8 cellular contexts compared by ENCODE assay signal in the genomic region with DNA sequence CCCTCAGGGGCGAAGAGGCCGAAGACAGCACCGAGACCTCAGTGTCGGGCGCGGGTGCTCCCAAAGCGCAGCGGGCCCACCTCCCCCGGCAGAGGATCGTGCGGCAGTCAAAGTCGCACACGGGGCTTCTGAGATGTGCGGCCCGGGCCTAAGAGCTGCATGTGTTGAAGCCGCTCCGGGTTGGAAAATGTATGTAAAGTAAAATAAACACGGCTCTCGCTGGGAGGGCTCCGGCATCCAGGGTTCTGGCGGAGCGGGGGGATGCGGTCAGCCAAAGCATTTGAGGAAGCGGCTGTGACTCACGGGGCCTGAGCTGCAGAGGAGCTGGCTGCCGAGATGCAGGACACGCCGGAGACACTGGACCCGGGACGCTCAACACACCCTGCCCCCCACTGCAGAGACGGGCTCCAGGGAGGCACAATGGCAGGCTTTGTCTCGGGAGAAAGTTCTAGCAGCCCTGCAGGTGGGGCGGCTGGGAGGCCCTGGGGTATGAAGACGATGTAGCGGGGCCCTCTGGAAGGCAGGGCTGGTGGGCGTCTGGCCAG.
A peak's percentile ranks its signal among the peaks of the same experiment; 100 is the strongest.
DNase-seq lines count a peak whose midpoint lies in the region; ATAC-seq, FAIRE-seq and TF ChIP-seq lines count a peak whose summit lies in the region.
"Not testable (repeated sequence)": the region's sequence is repeated elsewhere in the genome, so short reads cannot be mapped to it uniquely, and the experiment has no call there.

No MANE protein-coding gene starts in this region.

- not testable (repeated sequence) for H4K20me1 ChIP-seq in HepG2 (ENCODE audit: insufficient read depth, low read length)

- not testable (repeated sequence) for H2AFZ ChIP-seq in HepG2 (ENCODE audit: low read length)

- CTCF ChIA-PET in HepG2 (lab: Yijun Ruan, JAX; ENCODE audit: low intra/inter-chr PET ratio, low total read pairs): not testable (repeated sequence)

- H3K79me2 ChIP-seq in HepG2 (ENCODE audit: insufficient read depth, low read length): not testable (repeated sequence)

- not testable (repeated sequence) for TF ChIP-seq CTCF in HepG2 (CRISPR knock-in tag; IDR thresholded peaks at IDR 0.05)

- 73% methylated on average over 26 of the region's 36 CpGs for WGBS in HepG2 (ENCODE audit: low lambda C conversion rate)
- 28% methylated on average over 29 of the region's 36 CpGs for WGBS in urinary bladder

- FAIRE-seq in HepG2 (lab: Jason Lieb, UNC): not testable (repeated sequence)

- not testable (repeated sequence) for H3K4me2 ChIP-seq in HepG2 (ENCODE audit: low read depth, low read length)

- H3K4me3 ChIP-seq in HepG2 (replicated peaks in 1 of 3; ENCODE audit: insufficient read depth in 1 of 3, low read depth in 2 of 3, low read length in 3 of 3); urinary bladder (ENCODE audit: low read depth, low read length): not testable (repeated sequence)

- intact Hi-C loops in HepG2 (cut with micrococcal nuclease; ENCODE audit: unreplicated experiment): not testable (repeated sequence)

- TF ChIP-seq POLR2A in HepG2 (IDR thresholded peaks at IDR 0.05; ENCODE audit: insufficient read depth in 1 of 2, low read depth in 2 of 2, low read length in 2 of 2): not testable (repeated sequence)

- H3K9me3 ChIP-seq in HepG2 (ENCODE audit: low read length): not testable (repeated sequence)

- H3K27ac ChIP-seq in HepG2 (ENCODE audit: extremely low read length, insufficient read depth, low read length): not testable (repeated sequence)
- peak overlapping the region; percentile 39 for H3K27ac ChIP-seq in urinary bladder (ENCODE audit: low read depth)

- not testable (repeated sequence) for H3K36me3 ChIP-seq in HepG2 (replicated peaks in 1 of 2; ENCODE audit: control insufficient read depth in 1 of 2, insufficient read depth in 2 of 2, low read length in 2 of 2); urinary bladder (ENCODE audit: insufficient read depth)

- TF ChIP-seq RAD21 in HepG2 (CRISPR knock-in tag; IDR thresholded peaks at IDR 0.05): not testable (repeated sequence)

- ATAC-seq in HepG2: peak; percentile 36

- not testable (repeated sequence) for TF ChIP-seq EP300 in HepG2 (IDR thresholded peaks at IDR 0.05; ENCODE audit: low read depth in 2 of 2, low read length in 2 of 2); HepG2 (CRISPR knock-in tag; IDR thresholded peaks at IDR 0.05; ENCODE audit: borderline replicate concordance)

- DNase-seq in EH (ENCODE audit: low read depth) (peak; percentile 97), HT1080 (ENCODE audit: low read depth) (peak; percentile 89), dermis blood vessel endothelial cell (peak; percentile 15), glomerular visceral epithelial cell (ENCODE audit: extremely low spot score) (peak; percentile 62), retina (peak; percentile 72)
- DNase-seq in activated effector memory CD4-positive, alpha-beta T cell treated with anti-CD3 and anti-CD28 coated beads, Interleukin-2, amount 50 U/mL, for 16 hours: peak; percentile 25
- DNase-seq in HepG2 (ENCODE audit: low spot score): not testable (repeated sequence)

- H3K9ac ChIP-seq in HepG2 (ENCODE audit: insufficient read depth, low read depth, low read length): not testable (repeated sequence)

- BruUV-seq in HepG2 (replicated peaks; lab: Mats Ljungman, UMichigan): not testable (repeated sequence)

- in situ Hi-C loops in HepG2 (cut with HindIII; ENCODE audit: extremely low pct_ligation_motif_present, low pct_unique_long_range_greater_than_20kb): loop anchor here (25.0 kb wide), 1 partner anchor 108 kb away; no protein-coding TSS in a partner anchor

- H3K27me3 ChIP-seq in HepG2 (ENCODE audit: control insufficient read depth in 1 of 2, insufficient read depth in 2 of 2, low read length in 2 of 2): not testable (repeated sequence)

- H3K4me1 ChIP-seq in HepG2 (ENCODE audit: insufficient read depth, low read length); urinary bladder (ENCODE audit: insufficient read depth): not testable (repeated sequence)

- POLR2A ChIA-PET in HepG2 (lab: Yijun Ruan, JAX): not testable (repeated sequence)

TF ChIP-seq in HepG2, 621 proteins besides CTCF, POLR2A, EP300 and RAD21:
- TF ChIP-seq, protein P1, sequence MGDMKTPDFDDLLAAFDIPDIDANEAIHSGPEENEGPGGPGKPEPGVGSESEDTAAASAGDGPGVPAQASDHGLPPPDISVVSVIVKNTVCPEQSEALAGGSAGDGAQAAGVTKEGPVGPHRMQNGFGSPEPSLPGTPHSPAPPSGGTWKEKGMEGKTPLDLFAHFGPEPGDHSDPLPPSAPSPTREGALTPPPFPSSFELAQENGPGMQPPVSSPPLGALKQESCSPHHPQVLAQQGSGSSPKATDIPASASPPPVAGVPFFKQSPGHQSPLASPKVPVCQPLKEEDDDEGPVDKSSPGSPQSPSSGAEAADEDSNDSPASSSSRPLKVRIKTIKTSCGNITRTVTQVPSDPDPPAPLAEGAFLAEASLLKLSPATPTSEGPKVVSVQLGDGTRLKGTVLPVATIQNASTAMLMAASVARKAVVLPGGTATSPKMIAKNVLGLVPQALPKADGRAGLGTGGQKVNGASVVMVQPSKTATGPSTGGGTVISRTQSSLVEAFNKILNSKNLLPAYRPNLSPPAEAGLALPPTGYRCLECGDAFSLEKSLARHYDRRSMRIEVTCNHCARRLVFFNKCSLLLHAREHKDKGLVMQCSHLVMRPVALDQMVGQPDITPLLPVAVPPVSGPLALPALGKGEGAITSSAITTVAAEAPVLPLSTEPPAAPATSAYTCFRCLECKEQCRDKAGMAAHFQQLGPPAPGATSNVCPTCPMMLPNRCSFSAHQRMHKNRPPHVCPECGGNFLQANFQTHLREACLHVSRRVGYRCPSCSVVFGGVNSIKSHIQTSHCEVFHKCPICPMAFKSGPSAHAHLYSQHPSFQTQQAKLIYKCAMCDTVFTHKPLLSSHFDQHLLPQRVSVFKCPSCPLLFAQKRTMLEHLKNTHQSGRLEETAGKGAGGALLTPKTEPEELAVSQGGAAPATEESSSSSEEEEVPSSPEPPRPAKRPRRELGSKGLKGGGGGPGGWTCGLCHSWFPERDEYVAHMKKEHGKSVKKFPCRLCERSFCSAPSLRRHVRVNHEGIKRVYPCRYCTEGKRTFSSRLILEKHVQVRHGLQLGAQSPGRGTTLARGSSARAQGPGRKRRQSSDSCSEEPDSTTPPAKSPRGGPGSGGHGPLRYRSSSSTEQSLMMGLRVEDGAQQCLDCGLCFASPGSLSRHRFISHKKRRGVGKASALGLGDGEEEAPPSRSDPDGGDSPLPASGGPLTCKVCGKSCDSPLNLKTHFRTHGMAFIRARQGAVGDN (CRISPR knock-in tag; IDR thresholded peaks at IDR 0.05): peak; percentile 14; the same call in 1 of the 2 replicates
